1 cellular context compared by ENCODE assay signal in the genomic region with DNA sequence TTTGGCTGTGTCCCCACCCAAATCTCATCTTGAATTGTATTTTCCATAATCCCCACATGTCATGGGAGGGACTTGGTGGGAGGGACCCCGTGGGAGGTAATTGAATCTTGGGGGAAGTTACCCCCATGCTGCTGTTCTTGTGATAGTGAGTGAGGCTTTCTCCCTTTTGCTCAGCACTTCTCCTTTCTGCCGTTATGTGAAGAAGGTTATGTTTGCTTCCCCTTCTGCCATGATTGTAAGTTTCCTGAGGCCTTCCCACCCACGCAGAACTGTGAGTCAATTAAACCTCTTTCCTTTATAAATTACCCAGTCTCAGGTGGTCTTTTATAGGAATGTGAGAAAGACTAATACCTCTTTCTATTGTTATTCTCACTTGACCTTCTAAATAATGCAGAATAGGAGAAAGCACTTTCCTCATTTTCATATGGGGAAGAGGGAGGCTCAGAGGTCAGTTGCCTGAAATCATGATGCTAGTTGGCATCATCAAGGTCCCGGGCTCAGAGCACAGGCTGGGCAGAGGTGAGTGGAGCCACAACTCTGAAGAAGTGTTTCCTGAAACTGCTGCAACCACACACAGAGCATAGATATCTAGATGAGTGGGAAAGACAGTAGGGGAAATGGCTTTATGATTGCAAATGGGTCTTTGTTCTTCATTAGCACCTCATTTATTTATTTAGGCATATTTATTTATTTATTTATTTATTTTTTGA.
TF ChIP-seq lines count a peak whose summit lies in the region.

No MANE protein-coding gene starts in this region.

TF ChIP-seq in WTC11, 78 proteins besides CTCF, POLR2A, EP300 and RAD21 (continued from another document):
- TF ChIP-seq, protein P1, sequence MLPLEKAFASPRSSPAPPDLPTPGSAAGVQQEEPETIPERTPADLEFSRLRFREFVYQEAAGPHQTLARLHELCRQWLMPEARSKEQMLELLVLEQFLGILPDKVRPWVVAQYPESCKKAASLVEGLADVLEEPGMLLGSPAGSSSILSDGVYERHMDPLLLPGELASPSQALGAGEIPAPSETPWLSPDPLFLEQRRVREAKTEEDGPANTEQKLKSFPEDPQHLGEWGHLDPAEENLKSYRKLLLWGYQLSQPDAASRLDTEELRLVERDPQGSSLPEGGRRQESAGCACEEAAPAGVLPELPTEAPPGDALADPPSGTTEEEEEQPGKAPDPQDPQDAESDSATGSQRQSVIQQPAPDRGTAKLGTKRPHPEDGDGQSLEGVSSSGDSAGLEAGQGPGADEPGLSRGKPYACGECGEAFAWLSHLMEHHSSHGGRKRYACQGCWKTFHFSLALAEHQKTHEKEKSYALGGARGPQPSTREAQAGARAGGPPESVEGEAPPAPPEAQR (CRISPR knock-in tag; IDR thresholded peaks at IDR 0.05), result no peak
- TF ChIP-seq, protein P2, sequence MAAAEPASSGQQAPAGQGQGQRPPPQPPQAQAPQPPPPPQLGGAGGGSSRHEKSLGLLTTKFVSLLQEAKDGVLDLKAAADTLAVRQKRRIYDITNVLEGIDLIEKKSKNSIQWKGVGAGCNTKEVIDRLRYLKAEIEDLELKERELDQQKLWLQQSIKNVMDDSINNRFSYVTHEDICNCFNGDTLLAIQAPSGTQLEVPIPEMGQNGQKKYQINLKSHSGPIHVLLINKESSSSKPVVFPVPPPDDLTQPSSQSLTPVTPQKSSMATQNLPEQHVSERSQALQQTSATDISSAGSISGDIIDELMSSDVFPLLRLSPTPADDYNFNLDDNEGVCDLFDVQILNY (CRISPR knock-in tag; IDR thresholded peaks at IDR 0.05), result no peak
